In the genomic region with DNA sequence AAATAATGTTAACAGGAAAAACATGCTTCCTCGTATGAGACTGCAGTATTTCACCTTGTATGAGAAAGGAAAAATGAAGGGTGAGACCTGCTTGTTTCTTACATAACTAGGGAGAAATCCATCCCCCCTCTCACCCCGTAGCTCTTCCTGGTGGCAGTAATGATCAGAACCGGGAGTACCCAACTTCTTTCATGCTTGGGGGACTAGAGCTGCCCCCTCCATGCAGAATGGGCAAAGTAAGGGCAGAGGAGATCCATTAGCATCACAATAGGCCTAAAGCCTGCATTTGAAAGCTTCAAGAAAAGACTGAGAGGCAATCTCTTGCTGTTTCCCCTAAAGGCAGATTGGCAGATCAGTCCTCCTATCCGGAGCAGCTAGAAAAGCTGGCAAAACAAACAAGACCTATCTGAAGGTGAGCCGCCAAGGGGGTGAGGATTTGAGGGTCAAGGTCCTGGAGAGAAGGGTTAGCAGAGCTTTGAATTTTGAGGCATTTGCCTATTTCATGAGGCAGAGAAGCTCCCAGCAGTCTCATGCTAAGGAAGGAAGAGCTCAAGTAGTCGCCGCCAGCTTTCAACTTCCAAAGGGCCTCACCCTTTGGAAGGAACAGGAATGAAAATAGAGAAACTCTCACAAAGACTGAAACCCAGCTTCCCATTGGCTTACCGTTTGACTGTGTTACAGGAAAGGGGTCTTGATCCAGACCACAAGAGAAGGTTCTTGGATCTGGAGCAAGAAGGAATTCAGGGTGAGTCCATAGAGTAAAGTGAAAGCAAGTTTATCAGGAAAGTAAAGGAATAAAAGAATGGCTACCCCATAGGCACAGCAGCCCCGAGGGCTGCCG, we compare ENCODE assay signal across 8 cellular contexts. TPM values are rescaled to one million over a fixed set of nuclear protein-coding genes. Genes with fewer than 3 reads are reported as not detected.
A peak's percentile ranks its signal among the peaks of the same experiment; 100 is the strongest.
DNase-seq lines count a peak whose midpoint lies in the region; ATAC-seq, FAIRE-seq and TF ChIP-seq lines count a peak whose summit lies in the region.

No MANE protein-coding gene starts in this region.

- H3K27ac ChIP-seq in GM23248: peak overlapping the region; percentile 55
- H3K27ac ChIP-seq in small intestine (ENCODE audit: low read depth in 1 of 2, low read length in 1 of 2): no peak overlapping the region

- H3K79me2 ChIP-seq in GM23248 (ENCODE audit: insufficient read depth): no peaks in the 10 kb centered on the region

- H3K9me3 ChIP-seq in GM23248 (ENCODE audit: low read depth) (no peaks in the 10 kb centered on the region), small intestine (ENCODE audit: control insufficient read depth, low read depth) (no peaks in the 10 kb centered on the region)

- peaks cover 13% of the 10 kb centered on the region for H3K4me1 ChIP-seq in GM23248 (ENCODE audit: insufficient read depth)
- H3K4me1 ChIP-seq in small intestine (ENCODE audit: control insufficient read depth in 2 of 2, insufficient read depth in 1 of 2, low read depth in 1 of 2, low read length in 1 of 2): no peaks in the 10 kb centered on the region

- H3K4me3 ChIP-seq in GM23248: peak overlapping the region; percentile 69; the same call in 1 of the 2 replicates
- H3K4me3 ChIP-seq in fibroblast of pulmonary artery (replicated peaks; ENCODE audit: low read depth, low read length): peak overlapping the region; percentile 49
- H3K4me3 ChIP-seq in small intestine (ENCODE audit: low read depth in 1 of 2, low read length in 2 of 2): no peak overlapping the region

- H3K27me3 ChIP-seq in GM23248 (replicated peaks; ENCODE audit: insufficient read depth) (no peaks in the 10 kb centered on the region), small intestine (ENCODE audit: control insufficient read depth in 2 of 2, insufficient read depth in 2 of 2, low read length in 2 of 2) (no peaks in the 10 kb centered on the region)

- DNase-seq in GM23248 (no peak), SK-MEL-5 (ENCODE audit: low read depth, low spot score) (peak; percentile 52), fibroblast of pulmonary artery (ENCODE audit: low read depth) (peak; percentile 51), retina (peak; percentile 52), small intestine (no peak), GM19240 (ENCODE audit: insufficient read length, low spot score) (no peak)

- TF ChIP-seq CTCF in fibroblast of pulmonary artery (IDR thresholded peaks at IDR 0.05; ENCODE audit: low read length, missing control alignments): no peak

- peak overlapping the region; percentile 91 for H2AFZ ChIP-seq in GM23248

- H3K4me2 ChIP-seq in GM23248 (ENCODE audit: unreplicated experiment): peak overlapping the region; percentile 72

- no peak for ATAC-seq in HG02678 (IDR thresholded peaks at IDR 0.05; ENCODE audit: unreplicated experiment)
- ATAC-seq in HG03196 (IDR thresholded peaks at IDR 0.05; ENCODE audit: unreplicated experiment): no peak

- in situ Hi-C loops in GM23248 (cut with MboI): loop anchor here (10.0 kb wide), 1 partner anchor 167 kb away; no protein-coding TSS in a partner anchor
- in situ Hi-C loops in SK-MEL-5 (cut with HindIII; ENCODE audit: low pct_unique_long_range_greater_than_20kb, low sequenced_read_pairs): no loop called here

- peak overlapping the region; percentile 61; the same call in 1 of the 2 replicates for H3K9ac ChIP-seq in GM23248

- FAIRE-seq in small intestine (lab: Jason Lieb, UNC): no peak

- H3F3A ChIP-seq in GM23248 (ENCODE audit: insufficient read depth): peaks cover 15% of the 10 kb centered on the region

- H4K20me1 ChIP-seq in GM23248 (ENCODE audit: insufficient read depth): no peaks in the 10 kb centered on the region

- WGBS in GM23248 (ENCODE audit: low coverage in 1 of 2, low lambda C conversion rate in 2 of 2, missing lambda C conversion rate in 2 of 2), 2 experiments: 79 to 84% methylated on average over 10 of the region's 10 CpGs
- WGBS in small intestine, 3 donors: 59 to 67% (median 67%) methylated on average over 10 of the region's 10 CpGs

- no peaks in the 10 kb centered on the region for H3K36me3 ChIP-seq in GM23248 (ENCODE audit: low read depth)
- H3K36me3 ChIP-seq in small intestine (ENCODE audit: control insufficient read depth in 2 of 2, insufficient read depth in 2 of 2, low read length in 2 of 2): no peaks in the 10 kb centered on the region

- no peaks in the 10 kb centered on the region for H3K9me2 ChIP-seq in GM23248 (ENCODE audit: insufficient read depth)

RNA-seq across cellular contexts. Expression of a gene that starts 36.2 kb away (rescaled TPM):
- 18.1 and 20.0 TPM in 2 replicates for total RNA-seq in GM23248 (2014; rRNA removed; shearing (Covaris generic))
- polyA plus RNA-seq in GM23248 (2016; fragmentation: Nextera tagmentation; extraction: Ambion mirVana): 88.2 and 99.5 TPM in 2 replicates
- 6.2 and 6.4 TPM in 2 replicates for total RNA-seq in SK-MEL-5 (2014; rRNA removed; shearing (Covaris generic))
- 46.2 and 58.6 TPM in 2 replicates for polyA plus RNA-seq in SK-MEL-5 (2015; cell fraction: cytosol; rRNA removed)
- 14.3 and 16.0 TPM in 2 replicates for polyA plus RNA-seq in SK-MEL-5 (2015; cell fraction: nucleus; rRNA removed)
- polyA plus RNA-seq in small intestine: 10 to 100 TPM in 2 of 3 donors, 1 to 10 TPM in 1; 9.5 to 15.3 (median 11.2) TPM

RNA-seq across cellular contexts. Expression of a gene that starts 38.4 kb away (rescaled TPM):
- 9.9 and 10.9 TPM in 2 replicates for total RNA-seq in GM23248 (2014; rRNA removed; shearing (Covaris generic))
- polyA plus RNA-seq in GM23248 (2016; fragmentation: Nextera tagmentation; extraction: Ambion mirVana) (6.6 and 8.5 TPM in 2 replicates), small intestine (1 to 10 TPM; 3.5 to 6.2 (median 4.2) TPM)
- 145 and 158 TPM in 2 replicates for total RNA-seq in SK-MEL-5 (2014; rRNA removed; shearing (Covaris generic))
- 121 and 164 TPM in 2 replicates for polyA plus RNA-seq in SK-MEL-5 (2015; cell fraction: cytosol; rRNA removed)
- 256 and 266 TPM in 2 replicates for polyA plus RNA-seq in SK-MEL-5 (2015; cell fraction: nucleus; rRNA removed)

Comparison
In these comparisons a context has a peak if more than half of its experiments do, and no peak if none do; other contexts are left out.
1. DNase-seq: peak in SK-MEL-5 (single experiment), fibroblast of pulmonary artery (single experiment) and retina (single experiment); none in GM23248 (single experiment), small intestine (single experiment) and GM19240 (single experiment).
2. H3K4me3 ChIP-seq: peak in GM23248 (single experiment) and fibroblast of pulmonary artery (single experiment); none in small intestine (0 of 2).
3. RNA of a gene that starts 38.4 kb away (total RNA-seq): 145 to 158 TPM in SK-MEL-5; 9.9 to 10.9 TPM in GM23248; every median in the first group is over 10 times any median in the second.